ENCODE assay signal across 8 cellular contexts in genomic region chr20:17680836-17681740, GRCh38. TPM values are rescaled to one million over a fixed set of nuclear protein-coding genes. Genes with fewer than 3 reads are reported as not detected.
A peak's percentile ranks its signal among the peaks of the same experiment; 100 is the strongest.
DNase-seq lines count a peak whose midpoint lies in the region; ATAC-seq and TF ChIP-seq lines count a peak whose summit lies in the region.

No MANE protein-coding gene starts in this region.

- peaks cover 26% of the 10 kb centered on the region for H3K36me3 ChIP-seq in adipocyte (ENCODE audit: control insufficient read depth, insufficient read depth, low read length, severe bottlenecking)
- peaks cover 0 to 36% (median 18%) of the 10 kb centered on the region in 9 donors for H3K36me3 ChIP-seq in heart left ventricle
- H3K36me3 ChIP-seq in transverse colon = no peaks in the 10 kb centered on the region

- TF ChIP-seq EP300 in transverse colon (IDR thresholded peaks at IDR 0.05; ENCODE audit: low read depth) = no peak

- TF ChIP-seq POLR2A in heart left ventricle (IDR thresholded peaks at IDR 0.05) (no peak), transverse colon (IDR thresholded peaks at IDR 0.05) (no peak)

- in situ Hi-C loops in transverse colon (cut with MboI; ENCODE audit: low pct_ligation_motif_present in 1 of 4, low pct_unique_long_range_greater_than_20kb in 1 of 4, low sequenced_read_pairs in 3 of 4) = loop anchor here in 2 of 4 donors (10.0 to 25.0 kb wide), 2 partner anchors 206 to 224 kb away; no protein-coding TSS in a partner anchor

- peak; percentile 17 to 93 (median 68) for TF ChIP-seq CTCF in heart left ventricle (IDR thresholded peaks at IDR 0.05)
- peak in 3 of 5 experiments; percentile 43 to 71 (median 67) for TF ChIP-seq CTCF in transverse colon (IDR thresholded peaks at IDR 0.05)

- intact Hi-C loops in heart left ventricle (cut with DNase I) = loop anchor here (1.0 to 10.0 kb wide), 11 partner anchors 74 to 258 kb away; no protein-coding TSS in a partner anchor
- intact Hi-C loops in transverse colon (cut with DNase I; ENCODE audit: low total_unique reads) = loop anchor here (5.0 kb wide), 1 partner anchor 216 kb away; no protein-coding TSS in a partner anchor

- peak overlapping the region; percentile 60 for H3K4me3 ChIP-seq in Jurkat, Clone E6-1 (ENCODE audit: low read length)
- H3K4me3 ChIP-seq in adipocyte (ENCODE audit: low read length) (peak overlapping the region; percentile 97), heart left ventricle (peak overlapping the region; percentile 53 to 95 (median 85)), transverse colon (peak overlapping the region; percentile 83 to 92 (median 88))

- H3K4me1 ChIP-seq in adipocyte (ENCODE audit: control insufficient read depth, insufficient read depth, low read length) (peaks cover 33% of the 10 kb centered on the region), heart left ventricle (peaks cover 0 to 48% (median 21%) of the 10 kb centered on the region in 12 donors), transverse colon (peaks cover 11 to 48% (median 41%) of the 10 kb centered on the region in 4 donors)

- DNase-seq in DMS79 treated with DMSO at 0.1 percent for 48 hours (lab: John Stamatoyannopoulos, UW) (peak; percentile 23), SW480 (ENCODE audit: low spot score) (peak; percentile 52), adipocyte (ENCODE audit: low read depth) (peak; percentile 93), heart left ventricle (peak; percentile 88 to 92 (median 89)), pons (ENCODE audit: low spot score) (peak; percentile 75), transverse colon (peak; percentile 88)
- no peak for DNase-seq in Jurkat, Clone E6-1 (ENCODE audit: low read depth, low spot score)

- peak overlapping the region; percentile 94 for H3K9ac ChIP-seq in adipocyte (ENCODE audit: low read length)

- 1 to 4% (median 2%) methylated on average over 44 to 112 of the region's 112 CpGs for WGBS in heart left ventricle, 4 donors
- 1% methylated on average over 18 of the region's 112 CpGs; no CpG with 5 or more reads in 1 of the 2 donors for WGBS in transverse colon (ENCODE audit: low coverage in 1 of 2), 2 donors

- H3K9me3 ChIP-seq in adipocyte (ENCODE audit: control insufficient read depth, low read length) = no peaks in the 10 kb centered on the region
- H3K9me3 ChIP-seq in heart left ventricle = peaks cover 0 to under 1% (median 0%) of the 10 kb centered on the region in 12 donors
- no peaks in the 10 kb centered on the region for H3K9me3 ChIP-seq in transverse colon

- ATAC-seq in GM21528 (IDR thresholded peaks at IDR 0.05; ENCODE audit: low FRiP score, unreplicated experiment) (peak; percentile 41), heart left ventricle (peak; percentile 1 to 37 (median 30))

- H3K27me3 ChIP-seq in adipocyte (replicated peaks; ENCODE audit: control insufficient read depth, insufficient read depth, low read length) (peaks cover 19% of the 10 kb centered on the region), heart left ventricle (no peaks in the 10 kb centered on the region), transverse colon (no peaks in the 10 kb centered on the region)

- peak overlapping the region; percentile 81 to 95 (median 92) for H3K27ac ChIP-seq in heart left ventricle
- peak overlapping the region; percentile 97 to 99 (median 99) for H3K27ac ChIP-seq in transverse colon

RNA-seq across cellular contexts. Expression of gene RRBP1, which starts 1.0 kb away (rescaled TPM):
- 18.7 TPM for polyA plus RNA-seq in Jurkat, Clone E6-1 (2012; ENCODE audit: insufficient read depth, insufficient read length)
- total RNA-seq in heart left ventricle (10 to 100 TPM; 27.9 to 91.3 (median 40.0) TPM), transverse colon (100 to 1,000 TPM; 219 to 403 (median 288) TPM)
- 10 to 100 TPM; 24.9 to 53.8 TPM for polyA plus RNA-seq in heart left ventricle

RNA-seq across cellular contexts. Expression of gene BANF2, which starts 18.7 kb away (rescaled TPM):
- polyA plus RNA-seq in Jurkat, Clone E6-1 (2012; ENCODE audit: insufficient read depth, insufficient read length) = not detected
- total RNA-seq in heart left ventricle (not detected), transverse colon (not detected)
- polyA plus RNA-seq in heart left ventricle = not detected
